1 cellular context compared by ENCODE assay signal in the genomic region with DNA sequence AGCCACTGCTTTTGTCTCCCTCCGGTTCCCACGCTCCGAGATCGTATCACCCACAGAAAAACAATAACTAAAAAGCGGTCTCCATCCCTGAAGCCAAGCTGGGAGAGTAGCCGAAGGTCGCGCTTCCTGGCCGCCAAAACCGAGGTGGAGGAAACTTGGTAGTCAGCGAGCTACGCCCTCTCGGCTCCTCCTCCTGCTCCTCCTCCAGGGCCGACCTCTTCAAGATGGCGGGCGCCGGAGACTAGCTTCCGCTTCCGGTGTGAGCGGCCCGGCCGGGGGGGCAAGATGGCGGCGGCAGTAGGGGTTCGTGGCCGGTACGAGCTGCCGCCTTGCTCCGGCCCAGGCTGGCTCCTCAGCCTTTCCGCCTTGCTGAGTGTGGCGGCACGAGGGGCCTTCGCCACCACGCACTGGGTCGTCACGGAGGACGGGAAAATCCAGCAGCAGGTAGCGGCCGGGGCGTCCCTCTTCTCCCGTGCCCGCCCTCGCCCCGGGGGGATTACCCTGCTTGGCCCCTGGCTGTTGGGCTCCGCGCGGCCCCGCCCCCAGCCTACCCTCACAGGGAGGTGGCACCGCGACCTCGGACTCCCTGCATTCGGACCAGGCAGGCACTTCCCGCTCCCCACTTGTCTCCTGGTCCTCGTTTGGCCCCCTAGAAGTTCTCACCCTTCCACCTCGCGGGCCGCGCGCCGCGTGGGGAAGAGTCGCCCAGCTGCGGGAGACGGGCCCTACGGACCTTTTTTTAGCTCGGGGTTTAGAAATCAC.
TF ChIP-seq lines count a peak whose summit lies in the region.

A gene with protein sequence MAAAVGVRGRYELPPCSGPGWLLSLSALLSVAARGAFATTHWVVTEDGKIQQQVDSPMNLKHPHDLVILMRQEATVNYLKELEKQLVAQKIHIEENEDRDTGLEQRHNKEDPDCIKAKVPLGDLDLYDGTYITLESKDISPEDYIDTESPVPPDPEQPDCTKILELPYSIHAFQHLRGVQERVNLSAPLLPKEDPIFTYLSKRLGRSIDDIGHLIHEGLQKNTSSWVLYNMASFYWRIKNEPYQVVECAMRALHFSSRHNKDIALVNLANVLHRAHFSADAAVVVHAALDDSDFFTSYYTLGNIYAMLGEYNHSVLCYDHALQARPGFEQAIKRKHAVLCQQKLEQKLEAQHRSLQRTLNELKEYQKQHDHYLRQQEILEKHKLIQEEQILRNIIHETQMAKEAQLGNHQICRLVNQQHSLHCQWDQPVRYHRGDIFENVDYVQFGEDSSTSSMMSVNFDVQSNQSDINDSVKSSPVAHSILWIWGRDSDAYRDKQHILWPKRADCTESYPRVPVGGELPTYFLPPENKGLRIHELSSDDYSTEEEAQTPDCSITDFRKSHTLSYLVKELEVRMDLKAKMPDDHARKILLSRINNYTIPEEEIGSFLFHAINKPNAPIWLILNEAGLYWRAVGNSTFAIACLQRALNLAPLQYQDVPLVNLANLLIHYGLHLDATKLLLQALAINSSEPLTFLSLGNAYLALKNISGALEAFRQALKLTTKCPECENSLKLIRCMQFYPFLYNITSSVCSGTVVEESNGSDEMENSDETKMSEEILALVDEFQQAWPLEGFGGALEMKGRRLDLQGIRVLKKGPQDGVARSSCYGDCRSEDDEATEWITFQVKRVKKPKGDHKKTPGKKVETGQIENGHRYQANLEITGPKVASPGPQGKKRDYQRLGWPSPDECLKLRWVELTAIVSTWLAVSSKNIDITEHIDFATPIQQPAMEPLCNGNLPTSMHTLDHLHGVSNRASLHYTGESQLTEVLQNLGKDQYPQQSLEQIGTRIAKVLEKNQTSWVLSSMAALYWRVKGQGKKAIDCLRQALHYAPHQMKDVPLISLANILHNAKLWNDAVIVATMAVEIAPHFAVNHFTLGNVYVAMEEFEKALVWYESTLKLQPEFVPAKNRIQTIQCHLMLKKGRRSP (plus strand): TSS at position 251 of the 762 bp plus-strand sequence. CDS start 35 bp downstream, at position 286.

TF ChIP-seq in K562, 482 proteins besides CTCF, POLR2A, EP300 and RAD21 (continued from another document and continues in another):
- TF ChIP-seq SREBF1 (IDR thresholded peaks at IDR 0.05; ENCODE audit: borderline replicate concordance, low read depth, low read length), result 0 out of 2 replicates have a peak, but pooled peaks have one; percentile 15
- TF ChIP-seq, protein P1, sequence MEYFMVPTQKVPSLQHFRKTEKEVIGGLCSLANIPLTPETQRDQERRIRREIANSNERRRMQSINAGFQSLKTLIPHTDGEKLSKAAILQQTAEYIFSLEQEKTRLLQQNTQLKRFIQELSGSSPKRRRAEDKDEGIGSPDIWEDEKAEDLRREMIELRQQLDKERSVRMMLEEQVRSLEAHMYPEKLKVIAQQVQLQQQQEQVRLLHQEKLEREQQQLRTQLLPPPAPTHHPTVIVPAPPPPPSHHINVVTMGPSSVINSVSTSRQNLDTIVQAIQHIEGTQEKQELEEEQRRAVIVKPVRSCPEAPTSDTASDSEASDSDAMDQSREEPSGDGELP (CRISPR knock-in tag; IDR thresholded peaks at IDR 0.05; ENCODE audit: borderline replicate concordance), result peak; percentile 57
- peak in 1 of 2 experiments; percentile 20; a peak in 1 of 4 replicates for TF ChIP-seq ARNT (IDR thresholded peaks at IDR 0.05)
- TF ChIP-seq KAT7 (CRISPR knock-in tag; IDR thresholded peaks at IDR 0.05; ENCODE audit: borderline replicate concordance), result peak; percentile 54; the same call in 1 of the 2 replicates
- peak; percentile 63 to 71; a peak in 1 of 4 replicates for TF ChIP-seq SIN3A (IDR thresholded peaks at IDR 0.05; ENCODE audit: borderline replicate concordance in 2 of 2, control insufficient read depth in 1 of 2, low read depth in 2 of 2, low read length in 2 of 2)
- TF ChIP-seq, protein P2, sequence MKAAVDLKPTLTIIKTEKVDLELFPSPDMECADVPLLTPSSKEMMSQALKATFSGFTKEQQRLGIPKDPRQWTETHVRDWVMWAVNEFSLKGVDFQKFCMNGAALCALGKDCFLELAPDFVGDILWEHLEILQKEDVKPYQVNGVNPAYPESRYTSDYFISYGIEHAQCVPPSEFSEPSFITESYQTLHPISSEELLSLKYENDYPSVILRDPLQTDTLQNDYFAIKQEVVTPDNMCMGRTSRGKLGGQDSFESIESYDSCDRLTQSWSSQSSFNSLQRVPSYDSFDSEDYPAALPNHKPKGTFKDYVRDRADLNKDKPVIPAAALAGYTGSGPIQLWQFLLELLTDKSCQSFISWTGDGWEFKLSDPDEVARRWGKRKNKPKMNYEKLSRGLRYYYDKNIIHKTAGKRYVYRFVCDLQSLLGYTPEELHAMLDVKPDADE (conservative IDR thresholded peaks at IDR 0.05; ENCODE audit: control insufficient read depth, low read depth, low read length), result peak; percentile 81
- TF ChIP-seq KLF10 (CRISPR knock-in tag; IDR thresholded peaks at IDR 0.05), result no peak
- no peak for TF ChIP-seq ZNF75A (CRISPR knock-in tag; IDR thresholded peaks at IDR 0.05)
- peak; percentile 98 for TF ChIP-seq RBBP5 (IDR thresholded peaks at IDR 0.05; ENCODE audit: borderline replicate concordance, insufficient read depth, low read length, poor library complexity, severe bottlenecking)
- TF ChIP-seq KAT8 (IDR thresholded peaks at IDR 0.05; ENCODE audit: low read depth), result no peak
- 0 out of 2 replicates have a peak, but pooled peaks have one; percentile 6 for TF ChIP-seq BHLHE40 (IDR thresholded peaks at IDR 0.05; ENCODE audit: low read length)
- TF ChIP-seq, protein P3, sequence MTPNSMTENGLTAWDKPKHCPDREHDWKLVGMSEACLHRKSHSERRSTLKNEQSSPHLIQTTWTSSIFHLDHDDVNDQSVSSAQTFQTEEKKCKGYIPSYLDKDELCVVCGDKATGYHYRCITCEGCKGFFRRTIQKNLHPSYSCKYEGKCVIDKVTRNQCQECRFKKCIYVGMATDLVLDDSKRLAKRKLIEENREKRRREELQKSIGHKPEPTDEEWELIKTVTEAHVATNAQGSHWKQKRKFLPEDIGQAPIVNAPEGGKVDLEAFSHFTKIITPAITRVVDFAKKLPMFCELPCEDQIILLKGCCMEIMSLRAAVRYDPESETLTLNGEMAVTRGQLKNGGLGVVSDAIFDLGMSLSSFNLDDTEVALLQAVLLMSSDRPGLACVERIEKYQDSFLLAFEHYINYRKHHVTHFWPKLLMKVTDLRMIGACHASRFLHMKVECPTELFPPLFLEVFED (CRISPR knock-in tag; conservative IDR thresholded peaks at IDR 0.05), result 0 out of 2 replicates have a peak, but pooled peaks have one; percentile 25
- TF ChIP-seq ZFX (CRISPR knock-in tag; IDR thresholded peaks at IDR 0.05), result peak; percentile 96
- TF ChIP-seq, protein P4, sequence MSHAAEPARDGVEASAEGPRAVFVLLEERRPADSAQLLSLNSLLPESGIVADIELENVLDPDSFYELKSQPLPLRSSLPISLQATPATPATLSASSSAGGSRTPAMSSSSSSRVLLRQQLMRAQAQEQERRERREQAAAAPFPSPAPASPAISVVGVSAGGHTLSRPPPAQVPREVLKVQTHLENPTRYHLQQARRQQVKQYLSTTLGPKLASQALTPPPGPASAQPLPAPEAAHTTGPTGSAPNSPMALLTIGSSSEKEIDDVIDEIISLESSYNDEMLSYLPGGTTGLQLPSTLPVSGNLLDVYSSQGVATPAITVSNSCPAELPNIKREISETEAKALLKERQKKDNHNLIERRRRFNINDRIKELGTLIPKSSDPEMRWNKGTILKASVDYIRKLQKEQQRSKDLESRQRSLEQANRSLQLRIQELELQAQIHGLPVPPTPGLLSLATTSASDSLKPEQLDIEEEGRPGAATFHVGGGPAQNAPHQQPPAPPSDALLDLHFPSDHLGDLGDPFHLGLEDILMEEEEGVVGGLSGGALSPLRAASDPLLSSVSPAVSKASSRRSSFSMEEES (CRISPR knock-in tag; IDR thresholded peaks at IDR 0.05), result no peak
- TF ChIP-seq, protein P5, sequence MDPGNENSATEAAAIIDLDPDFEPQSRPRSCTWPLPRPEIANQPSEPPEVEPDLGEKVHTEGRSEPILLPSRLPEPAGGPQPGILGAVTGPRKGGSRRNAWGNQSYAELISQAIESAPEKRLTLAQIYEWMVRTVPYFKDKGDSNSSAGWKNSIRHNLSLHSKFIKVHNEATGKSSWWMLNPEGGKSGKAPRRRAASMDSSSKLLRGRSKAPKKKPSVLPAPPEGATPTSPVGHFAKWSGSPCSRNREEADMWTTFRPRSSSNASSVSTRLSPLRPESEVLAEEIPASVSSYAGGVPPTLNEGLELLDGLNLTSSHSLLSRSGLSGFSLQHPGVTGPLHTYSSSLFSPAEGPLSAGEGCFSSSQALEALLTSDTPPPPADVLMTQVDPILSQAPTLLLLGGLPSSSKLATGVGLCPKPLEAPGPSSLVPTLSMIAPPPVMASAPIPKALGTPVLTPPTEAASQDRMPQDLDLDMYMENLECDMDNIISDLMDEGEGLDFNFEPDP (CRISPR knock-in tag; IDR thresholded peaks at IDR 0.05), result no peak
- no peak for TF ChIP-seq CBFB (CRISPR knock-in tag; IDR thresholded peaks at IDR 0.05)
- TF ChIP-seq, protein P6, sequence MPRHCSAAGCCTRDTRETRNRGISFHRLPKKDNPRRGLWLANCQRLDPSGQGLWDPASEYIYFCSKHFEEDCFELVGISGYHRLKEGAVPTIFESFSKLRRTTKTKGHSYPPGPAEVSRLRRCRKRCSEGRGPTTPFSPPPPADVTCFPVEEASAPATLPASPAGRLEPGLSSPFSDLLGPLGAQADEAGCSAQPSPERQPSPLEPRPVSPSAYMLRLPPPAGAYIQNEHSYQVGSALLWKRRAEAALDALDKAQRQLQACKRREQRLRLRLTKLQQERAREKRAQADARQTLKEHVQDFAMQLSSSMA (CRISPR knock-in tag; IDR thresholded peaks at IDR 0.05), result peak; percentile 97
- TF ChIP-seq TGIF2 (CRISPR knock-in tag; IDR thresholded peaks at IDR 0.05), result peak; percentile 66; the same call in 1 of the 2 replicates
- TF ChIP-seq ZNF583 (CRISPR knock-in tag; IDR thresholded peaks at IDR 0.05), result 0 out of 2 replicates have a peak, but pooled peaks have one; percentile 34
- TF ChIP-seq ZNF444 (CRISPR knock-in tag; IDR thresholded peaks at IDR 0.05), result no peak
- peak; percentile 63 for TF ChIP-seq CXXC5 (CRISPR knock-in tag; IDR thresholded peaks at IDR 0.05)
- TF ChIP-seq, protein P7, sequence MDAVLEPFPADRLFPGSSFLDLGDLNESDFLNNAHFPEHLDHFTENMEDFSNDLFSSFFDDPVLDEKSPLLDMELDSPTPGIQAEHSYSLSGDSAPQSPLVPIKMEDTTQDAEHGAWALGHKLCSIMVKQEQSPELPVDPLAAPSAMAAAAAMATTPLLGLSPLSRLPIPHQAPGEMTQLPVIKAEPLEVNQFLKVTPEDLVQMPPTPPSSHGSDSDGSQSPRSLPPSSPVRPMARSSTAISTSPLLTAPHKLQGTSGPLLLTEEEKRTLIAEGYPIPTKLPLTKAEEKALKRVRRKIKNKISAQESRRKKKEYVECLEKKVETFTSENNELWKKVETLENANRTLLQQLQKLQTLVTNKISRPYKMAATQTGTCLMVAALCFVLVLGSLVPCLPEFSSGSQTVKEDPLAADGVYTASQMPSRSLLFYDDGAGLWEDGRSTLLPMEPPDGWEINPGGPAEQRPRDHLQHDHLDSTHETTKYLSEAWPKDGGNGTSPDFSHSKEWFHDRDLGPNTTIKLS (IDR thresholded peaks at IDR 0.05; ENCODE audit: borderline replicate concordance, low read depth), result 0 out of 2 replicates have a peak, but pooled peaks have one; percentile 25
- peak; percentile 76 for TF ChIP-seq FIP1L1 (IDR thresholded peaks at IDR 0.05; ENCODE audit: low read depth, low read length, poor library complexity, severe bottlenecking)
- TF ChIP-seq JUND (IDR thresholded peaks at IDR 0.05; ENCODE audit: borderline replicate concordance, low read depth, low read length), result peak; percentile 46
- no peak; the same call in 2 of the 3 replicates for TF ChIP-seq JUND (tag; IDR thresholded peaks at IDR 0.05; ENCODE audit: borderline replicate concordance, low read depth, low read length)
- TF ChIP-seq, protein P8, sequence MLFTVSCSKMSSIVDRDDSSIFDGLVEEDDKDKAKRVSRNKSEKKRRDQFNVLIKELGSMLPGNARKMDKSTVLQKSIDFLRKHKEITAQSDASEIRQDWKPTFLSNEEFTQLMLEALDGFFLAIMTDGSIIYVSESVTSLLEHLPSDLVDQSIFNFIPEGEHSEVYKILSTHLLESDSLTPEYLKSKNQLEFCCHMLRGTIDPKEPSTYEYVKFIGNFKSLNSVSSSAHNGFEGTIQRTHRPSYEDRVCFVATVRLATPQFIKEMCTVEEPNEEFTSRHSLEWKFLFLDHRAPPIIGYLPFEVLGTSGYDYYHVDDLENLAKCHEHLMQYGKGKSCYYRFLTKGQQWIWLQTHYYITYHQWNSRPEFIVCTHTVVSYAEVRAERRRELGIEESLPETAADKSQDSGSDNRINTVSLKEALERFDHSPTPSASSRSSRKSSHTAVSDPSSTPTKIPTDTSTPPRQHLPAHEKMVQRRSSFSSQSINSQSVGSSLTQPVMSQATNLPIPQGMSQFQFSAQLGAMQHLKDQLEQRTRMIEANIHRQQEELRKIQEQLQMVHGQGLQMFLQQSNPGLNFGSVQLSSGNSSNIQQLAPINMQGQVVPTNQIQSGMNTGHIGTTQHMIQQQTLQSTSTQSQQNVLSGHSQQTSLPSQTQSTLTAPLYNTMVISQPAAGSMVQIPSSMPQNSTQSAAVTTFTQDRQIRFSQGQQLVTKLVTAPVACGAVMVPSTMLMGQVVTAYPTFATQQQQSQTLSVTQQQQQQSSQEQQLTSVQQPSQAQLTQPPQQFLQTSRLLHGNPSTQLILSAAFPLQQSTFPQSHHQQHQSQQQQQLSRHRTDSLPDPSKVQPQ (CRISPR knock-in tag; IDR thresholded peaks at IDR 0.05; ENCODE audit: borderline replicate concordance), result no peak
- TF ChIP-seq, protein P9, sequence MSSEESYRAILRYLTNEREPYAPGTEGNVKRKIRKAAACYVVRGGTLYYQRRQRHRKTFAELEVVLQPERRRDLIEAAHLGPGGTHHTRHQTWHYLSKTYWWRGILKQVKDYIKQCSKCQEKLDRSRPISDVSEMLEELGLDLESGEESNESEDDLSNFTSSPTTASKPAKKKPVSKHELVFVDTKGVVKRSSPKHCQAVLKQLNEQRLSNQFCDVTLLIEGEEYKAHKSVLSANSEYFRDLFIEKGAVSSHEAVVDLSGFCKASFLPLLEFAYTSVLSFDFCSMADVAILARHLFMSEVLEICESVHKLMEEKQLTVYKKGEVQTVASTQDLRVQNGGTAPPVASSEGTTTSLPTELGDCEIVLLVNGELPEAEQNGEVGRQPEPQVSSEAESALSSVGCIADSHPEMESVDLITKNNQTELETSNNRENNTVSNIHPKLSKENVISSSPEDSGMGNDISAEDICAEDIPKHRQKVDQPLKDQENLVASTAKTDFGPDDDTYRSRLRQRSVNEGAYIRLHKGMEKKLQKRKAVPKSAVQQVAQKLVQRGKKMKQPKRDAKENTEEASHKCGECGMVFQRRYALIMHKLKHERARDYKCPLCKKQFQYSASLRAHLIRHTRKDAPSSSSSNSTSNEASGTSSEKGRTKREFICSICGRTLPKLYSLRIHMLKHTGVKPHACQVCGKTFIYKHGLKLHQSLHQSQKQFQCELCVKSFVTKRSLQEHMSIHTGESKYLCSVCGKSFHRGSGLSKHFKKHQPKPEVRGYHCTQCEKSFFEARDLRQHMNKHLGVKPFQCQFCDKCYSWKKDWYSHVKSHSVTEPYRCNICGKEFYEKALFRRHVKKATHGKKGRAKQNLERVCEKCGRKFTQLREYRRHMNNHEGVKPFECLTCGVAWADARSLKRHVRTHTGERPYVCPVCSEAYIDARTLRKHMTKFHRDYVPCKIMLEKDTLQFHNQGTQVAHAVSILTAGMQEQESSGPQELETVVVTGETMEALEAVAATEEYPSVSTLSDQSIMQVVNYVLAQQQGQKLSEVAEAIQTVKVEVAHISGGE (CRISPR knock-in tag; IDR thresholded peaks at IDR 0.05), result peak in 1 of 3 experiments; percentile 65; a peak in 2 of 6 replicates
- TF ChIP-seq NFRKB (IDR thresholded peaks at IDR 0.05; ENCODE audit: low read depth), result peak; percentile 84
- TF ChIP-seq RUNX1 (IDR thresholded peaks at IDR 0.05; ENCODE audit: low read depth), result 0 out of 2 replicates have a peak, but pooled peaks have one; percentile 42
- TF ChIP-seq HMGN3 (IDR thresholded peaks at IDR 0.05; ENCODE audit: borderline replicate concordance, extremely low read depth, insufficient read length, low read depth, low read length), result peak; percentile 58
- TF ChIP-seq NELFE (IDR thresholded peaks at IDR 0.05; ENCODE audit: insufficient read depth, insufficient read length), result no peak
- no peak for TF ChIP-seq ZNF707 (CRISPR knock-in tag; conservative IDR thresholded peaks at IDR 0.05)
- no peak; a peak in 1 of 4 replicates for TF ChIP-seq TRIM24 (IDR thresholded peaks at IDR 0.05)
